In the genomic region with DNA sequence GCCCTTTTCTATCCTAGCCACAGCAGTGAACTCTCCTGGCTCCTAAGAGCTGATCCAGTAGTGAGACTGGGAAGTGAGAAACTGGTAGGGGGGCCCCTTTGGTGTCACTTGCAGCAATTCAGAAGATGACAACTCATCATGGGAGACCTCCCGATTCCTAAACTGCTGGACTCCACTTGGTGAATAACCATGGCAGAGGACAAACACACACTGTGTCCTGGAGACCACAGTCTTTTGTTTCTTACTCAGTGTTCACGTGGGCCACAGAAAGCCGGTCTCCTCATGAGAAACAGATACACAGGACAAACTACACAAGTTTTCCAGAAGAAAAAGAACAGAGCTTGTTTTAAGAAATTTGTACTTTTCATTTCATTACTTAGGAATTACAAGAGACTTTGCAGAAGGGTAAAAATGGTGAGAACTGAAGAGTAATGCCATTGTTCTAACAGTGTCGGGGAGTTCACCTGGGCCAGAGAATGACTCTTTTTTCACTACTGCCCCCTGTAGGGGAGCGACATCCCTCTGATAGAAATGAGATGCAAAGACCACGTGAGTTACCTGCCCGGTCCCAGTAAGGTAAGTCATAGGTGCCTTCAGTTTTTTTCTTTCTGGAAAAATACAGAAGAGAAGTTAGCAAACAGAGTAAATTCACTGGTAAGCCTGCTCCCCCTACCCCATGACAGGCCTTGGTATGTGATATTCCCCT, we compare ENCODE assay signal across 1 cellular context.
TF ChIP-seq lines count a peak whose summit lies in the region.

No MANE protein-coding gene starts in this region.

TF ChIP-seq in HCT116, 20 proteins besides CTCF, POLR2A, EP300 and RAD21:
- TF ChIP-seq, protein P1, sequence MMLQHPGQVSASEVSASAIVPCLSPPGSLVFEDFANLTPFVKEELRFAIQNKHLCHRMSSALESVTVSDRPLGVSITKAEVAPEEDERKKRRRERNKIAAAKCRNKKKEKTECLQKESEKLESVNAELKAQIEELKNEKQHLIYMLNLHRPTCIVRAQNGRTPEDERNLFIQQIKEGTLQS (IDR thresholded peaks at IDR 0.05), result no peak
